In the genomic region with DNA sequence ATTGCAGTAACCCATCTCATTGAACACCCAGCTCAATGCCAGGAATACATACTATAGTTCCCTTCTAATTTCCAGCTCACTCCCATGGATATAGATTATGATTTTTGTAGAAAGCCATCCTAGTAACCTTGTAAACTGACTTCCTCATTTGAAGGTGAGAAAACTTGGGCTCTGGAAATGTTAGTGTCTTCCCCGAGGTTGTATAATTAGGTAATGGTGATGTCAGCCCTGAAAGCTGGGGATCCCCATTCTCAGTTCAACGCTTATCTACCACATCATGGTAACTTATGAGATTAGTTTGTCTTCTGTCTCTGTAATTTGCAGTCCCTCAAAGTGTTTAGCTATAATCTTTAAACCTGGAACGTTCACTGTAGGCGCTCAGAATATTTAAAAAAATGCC, we compare ENCODE assay signal across 1 cellular context.
TF ChIP-seq lines count a peak whose summit lies in the region.

No MANE protein-coding gene starts in this region.

TF ChIP-seq in GM12878, 131 proteins besides CTCF, POLR2A, EP300 and RAD21 (continued from another document):
- TF ChIP-seq IKZF2 (IDR thresholded peaks at IDR 0.05) (peak in 1 of 2 experiments; percentile 34; a peak in 1 of 4 replicates), LARP7 (IDR thresholded peaks at IDR 0.05) (no peak), JUNB (IDR thresholded peaks at IDR 0.05) (peak; percentile 22; the same call in 1 of the 2 replicates), DPF2 (IDR thresholded peaks at IDR 0.05) (peak; percentile 49; the same call in 1 of the 2 replicates), RUNX3 (IDR thresholded peaks at IDR 0.05; ENCODE audit: low read length) (peak; percentile 27; the same call in 1 of the 2 replicates), NFIC (IDR thresholded peaks at IDR 0.05; ENCODE audit: low read depth, low read length) (no peak), KDM1A (IDR thresholded peaks at IDR 0.05; ENCODE audit: borderline replicate concordance) (no peak), ATF7 (IDR thresholded peaks at IDR 0.05; ENCODE audit: low read depth) (peak; percentile 86; the same call in 1 of the 2 replicates)
- TF ChIP-seq, protein P1, sequence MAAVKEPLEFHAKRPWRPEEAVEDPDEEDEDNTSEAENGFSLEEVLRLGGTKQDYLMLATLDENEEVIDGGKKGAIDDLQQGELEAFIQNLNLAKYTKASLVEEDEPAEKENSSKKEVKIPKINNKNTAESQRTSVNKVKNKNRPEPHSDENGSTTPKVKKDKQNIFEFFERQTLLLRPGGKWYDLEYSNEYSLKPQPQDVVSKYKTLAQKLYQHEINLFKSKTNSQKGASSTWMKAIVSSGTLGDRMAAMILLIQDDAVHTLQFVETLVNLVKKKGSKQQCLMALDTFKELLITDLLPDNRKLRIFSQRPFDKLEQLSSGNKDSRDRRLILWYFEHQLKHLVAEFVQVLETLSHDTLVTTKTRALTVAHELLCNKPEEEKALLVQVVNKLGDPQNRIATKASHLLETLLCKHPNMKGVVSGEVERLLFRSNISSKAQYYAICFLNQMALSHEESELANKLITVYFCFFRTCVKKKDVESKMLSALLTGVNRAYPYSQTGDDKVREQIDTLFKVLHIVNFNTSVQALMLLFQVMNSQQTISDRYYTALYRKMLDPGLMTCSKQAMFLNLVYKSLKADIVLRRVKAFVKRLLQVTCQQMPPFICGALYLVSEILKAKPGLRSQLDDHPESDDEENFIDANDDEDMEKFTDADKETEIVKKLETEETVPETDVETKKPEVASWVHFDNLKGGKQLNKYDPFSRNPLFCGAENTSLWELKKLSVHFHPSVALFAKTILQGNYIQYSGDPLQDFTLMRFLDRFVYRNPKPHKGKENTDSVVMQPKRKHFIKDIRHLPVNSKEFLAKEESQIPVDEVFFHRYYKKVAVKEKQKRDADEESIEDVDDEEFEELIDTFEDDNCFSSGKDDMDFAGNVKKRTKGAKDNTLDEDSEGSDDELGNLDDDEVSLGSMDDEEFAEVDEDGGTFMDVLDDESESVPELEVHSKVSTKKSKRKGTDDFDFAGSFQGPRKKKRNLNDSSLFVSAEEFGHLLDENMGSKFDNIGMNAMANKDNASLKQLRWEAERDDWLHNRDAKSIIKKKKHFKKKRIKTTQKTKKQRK (IDR thresholded peaks at IDR 0.05; ENCODE audit: low read depth, low read length), result no peak
- TF ChIP-seq, protein P2, sequence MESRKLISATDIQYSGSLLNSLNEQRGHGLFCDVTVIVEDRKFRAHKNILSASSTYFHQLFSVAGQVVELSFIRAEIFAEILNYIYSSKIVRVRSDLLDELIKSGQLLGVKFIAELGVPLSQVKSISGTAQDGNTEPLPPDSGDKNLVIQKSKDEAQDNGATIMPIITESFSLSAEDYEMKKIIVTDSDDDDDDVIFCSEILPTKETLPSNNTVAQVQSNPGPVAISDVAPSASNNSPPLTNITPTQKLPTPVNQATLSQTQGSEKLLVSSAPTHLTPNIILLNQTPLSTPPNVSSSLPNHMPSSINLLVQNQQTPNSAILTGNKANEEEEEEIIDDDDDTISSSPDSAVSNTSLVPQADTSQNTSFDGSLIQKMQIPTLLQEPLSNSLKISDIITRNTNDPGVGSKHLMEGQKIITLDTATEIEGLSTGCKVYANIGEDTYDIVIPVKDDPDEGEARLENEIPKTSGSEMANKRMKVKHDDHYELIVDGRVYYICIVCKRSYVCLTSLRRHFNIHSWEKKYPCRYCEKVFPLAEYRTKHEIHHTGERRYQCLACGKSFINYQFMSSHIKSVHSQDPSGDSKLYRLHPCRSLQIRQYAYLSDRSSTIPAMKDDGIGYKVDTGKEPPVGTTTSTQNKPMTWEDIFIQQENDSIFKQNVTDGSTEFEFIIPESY (IDR thresholded peaks at IDR 0.05), result 0 out of 2 replicates have a peak, but pooled peaks have one; percentile 33
- TF ChIP-seq, protein P3, sequence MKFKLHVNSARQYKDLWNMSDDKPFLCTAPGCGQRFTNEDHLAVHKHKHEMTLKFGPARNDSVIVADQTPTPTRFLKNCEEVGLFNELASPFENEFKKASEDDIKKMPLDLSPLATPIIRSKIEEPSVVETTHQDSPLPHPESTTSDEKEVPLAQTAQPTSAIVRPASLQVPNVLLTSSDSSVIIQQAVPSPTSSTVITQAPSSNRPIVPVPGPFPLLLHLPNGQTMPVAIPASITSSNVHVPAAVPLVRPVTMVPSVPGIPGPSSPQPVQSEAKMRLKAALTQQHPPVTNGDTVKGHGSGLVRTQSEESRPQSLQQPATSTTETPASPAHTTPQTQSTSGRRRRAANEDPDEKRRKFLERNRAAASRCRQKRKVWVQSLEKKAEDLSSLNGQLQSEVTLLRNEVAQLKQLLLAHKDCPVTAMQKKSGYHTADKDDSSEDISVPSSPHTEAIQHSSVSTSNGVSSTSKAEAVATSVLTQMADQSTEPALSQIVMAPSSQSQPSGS (IDR thresholded peaks at IDR 0.05; ENCODE audit: low read length), result peak; percentile 67; the same call in 1 of the 2 replicates
